In genomic region chrX:72573158-72573511, GRCh38 we compare ENCODE assay signal across 8 cellular contexts. TPM values are rescaled to one million over a fixed set of nuclear protein-coding genes. Genes with fewer than 3 reads are reported as not detected.
DNase-seq lines count a peak whose midpoint lies in the region; ATAC-seq and TF ChIP-seq lines count a peak whose summit lies in the region.

No MANE protein-coding gene starts in this region.

- peaks cover 5% of the 10 kb centered on the region; the same call in 1 of the 2 replicates for H3K79me2 ChIP-seq in SU-DHL-6 (ENCODE audit: insufficient read depth, low read length)

- H3K36me3 ChIP-seq in SU-DHL-6 (ENCODE audit: low read length): no peaks in the 10 kb centered on the region
- H3K36me3 ChIP-seq in iPS-15b (ENCODE audit: control insufficient read depth, insufficient read depth, low read length): no peaks in the 10 kb centered on the region
- no peaks in the 10 kb centered on the region for H3K36me3 ChIP-seq in transverse colon

- TF ChIP-seq POLR2A in transverse colon (IDR thresholded peaks at IDR 0.05): no peak

- 0 to 20% methylated on average over 1 to 7 of the region's 7 CpGs for WGBS in transverse colon (ENCODE audit: low coverage in 1 of 2), 2 donors

- H3K27ac ChIP-seq in SU-DHL-6 (ENCODE audit: low read depth, low read length): no peak overlapping the region
- H3K27ac ChIP-seq in transverse colon: peak overlapping the region in 2 of 4 donors; percentile 73 to 79

- H3F3A ChIP-seq in SU-DHL-6 (ENCODE audit: insufficient read depth): no peaks in the 10 kb centered on the region

- H3K9me3 ChIP-seq in SU-DHL-6 (ENCODE audit: insufficient read depth, low read length) (no peaks in the 10 kb centered on the region), iPS-15b (ENCODE audit: control insufficient read depth, insufficient read depth, low read length) (no peaks in the 10 kb centered on the region), transverse colon (no peaks in the 10 kb centered on the region)

- H4K20me1 ChIP-seq in SU-DHL-6 (ENCODE audit: low read depth, low read length): no peaks in the 10 kb centered on the region

- peak overlapping the region; percentile 96 for H3K4me3 ChIP-seq in SU-DHL-6 (ENCODE audit: insufficient read depth, low read length, poor library complexity, severe bottlenecking)
- H3K4me3 ChIP-seq in iPS-15b (ENCODE audit: low read depth, low read length): peak overlapping the region; percentile 90
- peak overlapping the region in 3 of 4 donors; percentile 47 to 61 (median 55) for H3K4me3 ChIP-seq in transverse colon

- intact Hi-C loops in transverse colon (cut with DNase I; ENCODE audit: low total_unique reads): no loop called here

- peak; percentile 24 for ATAC-seq in GM18499 (IDR thresholded peaks at IDR 0.05; ENCODE audit: insufficient read depth, unreplicated experiment)
- ATAC-seq in HG02623 (IDR thresholded peaks at IDR 0.05; ENCODE audit: unreplicated experiment): peak; percentile 24
- no peak for ATAC-seq in GM21825 (IDR thresholded peaks at IDR 0.05; ENCODE audit: unreplicated experiment)

- in situ Hi-C loops in transverse colon (cut with MboI; ENCODE audit: low pct_ligation_motif_present in 1 of 4, low pct_unique_long_range_greater_than_20kb in 1 of 4, low sequenced_read_pairs in 3 of 4): no loop called here

- TF ChIP-seq EP300 in transverse colon (IDR thresholded peaks at IDR 0.05; ENCODE audit: low read depth): no peak

- H3K27me3 ChIP-seq in SU-DHL-6 (ENCODE audit: low read length) (no peaks in the 10 kb centered on the region), iPS-15b (ENCODE audit: control insufficient read depth, insufficient read depth, low read length) (no peaks in the 10 kb centered on the region), transverse colon (no peaks in the 10 kb centered on the region)

- TF ChIP-seq CTCF in SU-DHL-6 (IDR thresholded peaks at IDR 0.05; ENCODE audit: insufficient read depth, low read length, poor library complexity, severe bottlenecking) (peak; percentile 9), transverse colon (IDR thresholded peaks at IDR 0.05) (no peak)

- peak overlapping the region; percentile 82 for H3K4me2 ChIP-seq in SU-DHL-6 (ENCODE audit: low read depth, low read length, poor library complexity, severe bottlenecking)

- peak overlapping the region; percentile 87 for H3K9ac ChIP-seq in SU-DHL-6 (ENCODE audit: low read length)
- peak overlapping the region; percentile 92 for H3K9ac ChIP-seq in iPS-15b (ENCODE audit: low read depth, low read length)

- peak overlapping the region; percentile 95 for H2AFZ ChIP-seq in SU-DHL-6 (ENCODE audit: low read depth, low read length, severe bottlenecking)

- no peaks in the 10 kb centered on the region for H3K4me1 ChIP-seq in iPS-15b (ENCODE audit: control insufficient read depth, insufficient read depth, low read length)
- peaks cover 0 to 5% (median 0%) of the 10 kb centered on the region in 4 donors for H3K4me1 ChIP-seq in transverse colon

- no peaks in the 10 kb centered on the region for H3K9me2 ChIP-seq in SU-DHL-6 (replicated peaks; ENCODE audit: insufficient read depth, low read length)

- no peak for DNase-seq in transverse colon
- no peak for DNase-seq in kidney glomerular epithelial cell (lab: John Stamatoyannopoulos, UW)
- DNase-seq in retina: no peak

RNA-seq across cellular contexts. Expression of gene HDAC8, which starts 0.5 kb away (rescaled TPM):
- 10 to 100 TPM; 10.5 to 37.5 (median 18.4) TPM for total RNA-seq in transverse colon
